11 cellular contexts compared by ENCODE assay signal in the genomic region with DNA sequence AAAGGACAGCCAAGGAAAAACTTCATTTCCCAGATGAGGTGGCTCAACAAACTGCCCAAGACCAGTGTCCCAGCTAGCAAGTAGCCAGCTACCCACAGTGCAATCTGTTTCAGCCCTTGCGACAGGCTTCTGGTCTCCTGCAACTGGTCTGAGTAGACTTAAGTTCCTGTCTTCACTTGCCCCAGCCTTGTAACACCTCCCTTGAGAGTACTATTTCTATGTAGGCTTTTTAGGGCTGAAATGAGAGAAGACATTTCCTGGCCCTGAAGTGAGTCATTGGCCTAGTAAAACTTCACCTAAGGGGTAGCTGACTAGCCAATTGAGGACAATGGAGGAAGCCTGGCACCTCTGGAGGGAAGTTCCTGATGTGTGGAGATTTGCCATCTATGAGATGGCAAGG.
DNase-seq lines count a peak whose midpoint lies in the region; ATAC-seq and TF ChIP-seq lines count a peak whose summit lies in the region.
"Had no signal": no experiment of that assay in that cellular context is flagged by ENCODE, and none has a peak within 500 bp of the region (broad histone marks: within the 10 kb centered on the region; RNA-seq: fewer than 3 reads in every experiment).

No MANE protein-coding gene starts in this region.

- peaks cover 47% of the 10 kb centered on the region for H3K4me1 ChIP-seq in RWPE2 (ENCODE audit: insufficient read depth, poor library complexity, severe bottlenecking)
- H3K4me1 ChIP-seq: neural progenitor cell, tibial nerve had no signal

- in situ Hi-C loops in brain microvascular endothelial cell (cut with HindIII; ENCODE audit: low pct_ligation_motif_present, low sequenced_read_pairs): no loop called here

- peak; percentile 81 for ATAC-seq in GM19043 (IDR thresholded peaks at IDR 0.05; ENCODE audit: low read depth, unreplicated experiment)
- ATAC-seq in HG02973 (IDR thresholded peaks at IDR 0.05; ENCODE audit: unreplicated experiment): peak; percentile 58
- ATAC-seq in RWPE2 (ENCODE audit: low read depth): peak; percentile 75
- ATAC-seq in sciatic nerve: peak; percentile 28

- no peaks in the 10 kb centered on the region for H3K9me3 ChIP-seq in RWPE2 (ENCODE audit: severe bottlenecking)
- H3K9me3 ChIP-seq: tibial nerve had no signal

- H3K4me3 ChIP-seq in RWPE2 (ENCODE audit: severe bottlenecking) (no peak overlapping the region), brain microvascular endothelial cell (ENCODE audit: low read depth, low read length) (no peak overlapping the region)
- H3K4me3 ChIP-seq: neural progenitor cell, tibial nerve had no signal

- intact Hi-C loops in sciatic nerve (cut with DNase I): no loop called here

- H3K36me3 ChIP-seq in RWPE2 (ENCODE audit: low read depth) (no peaks in the 10 kb centered on the region), brain microvascular endothelial cell (replicated peaks) (no peaks in the 10 kb centered on the region)
- H3K36me3 ChIP-seq: neural progenitor cell had no signal

- peak; percentile 74 for DNase-seq in RWPE2 (ENCODE audit: low spot score)
- DNase-seq in sciatic nerve (ENCODE audit: low spot score): no peak
- DNase-seq in AG20443 (ENCODE audit: low spot score): no peak
- no peak for DNase-seq in brain microvascular endothelial cell
- DNase-seq in stimulated activated CD4-positive, alpha-beta T cell treated with anti-CD3 and anti-CD28 coated beads, Interleukin-12 subunit alpha, Interleukin-12 subunit beta, amount 100 ng/mL, for 4 hours: no peak
- no peak for DNase-seq in NCI-H524 (lab: John Stamatoyannopoulos, UW)
- DNase-seq: cerebellar nuclear complex had no signal

- H3K27me3 ChIP-seq in RWPE2 (ENCODE audit: insufficient read depth, poor library complexity, severe bottlenecking): no peaks in the 10 kb centered on the region
- no peaks in the 10 kb centered on the region for H3K27me3 ChIP-seq in brain microvascular endothelial cell (replicated peaks)
- H3K27me3 ChIP-seq: neural progenitor cell, tibial nerve had no signal

- H3K27ac ChIP-seq in RWPE2 (ENCODE audit: poor library complexity, severe bottlenecking) (peak overlapping the region; percentile 96), brain microvascular endothelial cell (no peak overlapping the region)
- H3K27ac ChIP-seq: neural progenitor cell, tibial nerve had no signal

- TF ChIP-seq CTCF in RWPE2 (IDR thresholded peaks at IDR 0.05; ENCODE audit: poor library complexity, severe bottlenecking) (no peak), brain microvascular endothelial cell (IDR thresholded peaks at IDR 0.05; ENCODE audit: low read depth, low read length, missing control alignments) (no peak)

Comparison
In these comparisons a context has a peak if more than half of its experiments do, and no peak if none do; other contexts are left out.
1. ATAC-seq: peak in every context shown above with its lines; median percentile 81 in GM19043; 75 in RWPE2; 58 in HG02973; 28 in sciatic nerve.